In the genomic region with DNA sequence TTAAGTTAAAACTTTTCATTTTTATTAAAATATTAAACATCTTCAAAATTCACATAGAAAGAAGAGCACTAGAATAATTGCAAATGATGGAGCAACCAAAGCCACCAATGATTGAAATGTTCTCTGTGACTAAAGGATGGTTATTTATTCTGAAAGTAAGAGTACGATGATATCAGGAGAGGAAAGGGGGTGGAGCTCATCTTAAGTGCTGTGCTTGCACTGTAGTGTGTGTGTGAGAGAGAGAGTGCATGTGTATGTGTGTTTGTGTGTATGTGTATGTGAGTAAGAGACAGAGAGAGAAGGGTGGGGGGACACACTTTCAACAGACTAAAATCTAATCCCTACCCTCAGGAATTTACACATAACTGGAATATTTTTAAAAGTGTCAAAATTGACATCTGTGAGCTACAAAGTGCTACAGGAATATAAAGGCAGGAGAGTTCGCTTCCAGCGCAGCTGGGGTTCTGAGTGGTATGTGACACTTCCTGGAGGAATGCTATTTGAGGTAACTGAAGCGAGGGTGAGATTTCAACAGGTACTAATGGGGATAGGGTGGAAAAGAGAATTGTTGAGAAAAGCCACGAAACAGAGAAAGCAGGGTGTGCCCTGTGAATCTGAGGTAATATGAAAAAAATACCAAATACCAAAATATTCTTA, we compare ENCODE assay signal across 18 cellular contexts. TPM values are rescaled to one million over a fixed set of nuclear protein-coding genes. Genes with fewer than 3 reads are reported as not detected.
DNase-seq lines count a peak whose midpoint lies in the region; ATAC-seq and TF ChIP-seq lines count a peak whose summit lies in the region.
"Had no signal": no experiment of that assay in that cellular context is flagged by ENCODE, and none has a peak within 500 bp of the region (broad histone marks: within the 10 kb centered on the region; RNA-seq: fewer than 3 reads in every experiment).

No MANE protein-coding gene starts in this region.

- no peaks in the 10 kb centered on the region for H3K9me3 Mint-ChIP-seq in activated T-cell treated with anti-CD3 and anti-CD28 coated beads, Interleukin-2, amount 50 U/mL, for 72 hours
- no peaks in the 10 kb centered on the region for H3K9me3 Mint-ChIP-seq in activated CD4-positive, alpha-beta memory T cell treated with anti-CD3 and anti-CD28 coated beads, Interleukin-2, amount 10 ng/mL, durations not matched to agents 7 days and 5 days
- H3K9me3 Mint-ChIP-seq: central memory CD8-positive, alpha-beta T cell had no signal

- no peaks in the 10 kb centered on the region for H3K9me3 ChIP-seq in neural cell (ENCODE audit: low read length)

- TF ChIP-seq RAD21 in neural cell (conservative IDR thresholded peaks at IDR 0.05), result no peak

- peak overlapping the region; percentile 43 to 47 for H3K4me3 Mint-ChIP-seq in activated T-cell treated with anti-CD3 and anti-CD28 coated beads, Interleukin-2, amount 50 U/mL, for 72 hours
- H3K4me3 Mint-ChIP-seq in activated CD4-positive, alpha-beta memory T cell treated with anti-CD3 and anti-CD28 coated beads, Interleukin-2, amount 10 ng/mL, durations not matched to agents 7 days and 5 days, result peak overlapping the region; percentile 27
- H3K4me3 Mint-ChIP-seq: central memory CD8-positive, alpha-beta T cell had no signal

- no peaks in the 10 kb centered on the region for H3K9me2 ChIP-seq in neural cell (ENCODE audit: insufficient read depth, low read length)

- H3K27me3 ChIP-seq in neural cell (ENCODE audit: insufficient read depth, low read depth, low read length), result no peaks in the 10 kb centered on the region

- DNase-seq in activated T-cell treated with anti-CD3 and anti-CD28 coated beads, Interleukin-2, amount 50 U/mL, for 72 hours, result peak; percentile 62 to 63
- no peak for DNase-seq in activated T-cell treated with anti-CD3 and anti-CD28 coated beads, Interleukin-2, amount 50 U/mL, for 48 hours
- DNase-seq in activated CD4-positive, alpha-beta memory T cell treated with anti-CD3 and anti-CD28 coated beads, Interleukin-2, amount 10 ng/mL, durations not matched to agents 7 days and 5 days, result peak; percentile 31
- no peak for DNase-seq in inferior parietal cortex (ENCODE audit: extremely low spot score)
- DNase-seq: activated CD8-positive, alpha-beta memory T cell treated with anti-CD3 and anti-CD28 coated beads for 24 hours; effector memory CD4-positive, alpha-beta T cell; hippocampal formation; left colon; NCI-H1694; SHP77 treated with DMSO at 0.1 percent for 48 hours; small intestine; T-helper 9 cell had no signal

- H2AFZ ChIP-seq in neural cell (ENCODE audit: low read depth, low read length), result no peak overlapping the region
- H2AFZ ChIP-seq: parathyroid adenoma had no signal

- no peak overlapping the region for H3K9ac ChIP-seq in neural cell (ENCODE audit: low read length)
- H3K9ac ChIP-seq: parathyroid adenoma had no signal

- H3F3A ChIP-seq in neural cell (ENCODE audit: insufficient read depth, low read length, poor library complexity, severe bottlenecking), result no peaks in the 10 kb centered on the region

- H4K20me1 ChIP-seq in neural cell (ENCODE audit: insufficient read depth), result no peaks in the 10 kb centered on the region

- H3K36me3 ChIP-seq in neural cell (ENCODE audit: insufficient read depth, low read length), result no peaks in the 10 kb centered on the region

- CTCF ChIA-PET in activated CD4-positive, alpha-beta memory T cell treated with anti-CD3 and anti-CD28 coated beads, Interleukin-2, amount 10 ng/mL, durations not matched to agents 7 days and 5 days (lab: Charles Lee), result interaction anchor here (1.0 to 1.9 kb wide), 7 partner anchors 9 to 184 kb away, joined by 3 to 10 read pairs (median 3); a partner anchor contains a TSS

- H3K79me2 ChIP-seq in neural cell (replicated peaks; ENCODE audit: insufficient read depth, low read length), result no peaks in the 10 kb centered on the region
- H3K79me2 ChIP-seq: parathyroid adenoma had no signal

- no peak overlapping the region for H3K4me2 ChIP-seq in neural cell (ENCODE audit: low read length)

- ATAC-seq in activated T-cell treated with anti-CD3 and anti-CD28 coated beads, Interleukin-2, amount 50 U/mL, for 72 hours (replicated peaks in 1 of 2), result peak; percentile 64 to 72
- ATAC-seq in HG02610 (IDR thresholded peaks at IDR 0.05; ENCODE audit: unreplicated experiment) (peak; percentile 43), GM18858 (IDR thresholded peaks at IDR 0.05; ENCODE audit: unreplicated experiment) (no peak), HG02852 (IDR thresholded peaks at IDR 0.05; ENCODE audit: unreplicated experiment) (no peak)
- ATAC-seq: left colon had no signal

- TF ChIP-seq CTCF in neural cell (IDR thresholded peaks at IDR 0.05; ENCODE audit: poor library complexity, severe bottlenecking), result no peak

- POLR2A ChIA-PET in activated CD4-positive, alpha-beta memory T cell treated with anti-CD3 and anti-CD28 coated beads, Interleukin-2, amount 10 ng/mL, durations not matched to agents 7 days and 5 days (lab: Charles Lee), result interaction anchor here (0.9 to 17.3 kb wide), 10 partner anchors 8 to 205 kb away, joined by 3 to 431 read pairs (median 3); a partner anchor contains a TSS

- peaks cover 0 to 6% of the 10 kb centered on the region in 2 donors for H3K36me3 Mint-ChIP-seq in activated T-cell treated with anti-CD3 and anti-CD28 coated beads, Interleukin-2, amount 50 U/mL, for 72 hours (ENCODE audit: insufficient read depth in 2 of 2)
- peaks cover 20% of the 10 kb centered on the region for H3K36me3 Mint-ChIP-seq in activated CD4-positive, alpha-beta memory T cell treated with anti-CD3 and anti-CD28 coated beads, Interleukin-2, amount 10 ng/mL, durations not matched to agents 7 days and 5 days (ENCODE audit: low read depth)

- peak; percentile 37 for TF ChIP-seq EP300 in neural cell (conservative IDR thresholded peaks at IDR 0.05; ENCODE audit: poor library complexity, severe bottlenecking)

- peaks cover 99% of the 10 kb centered on the region for H3K4me1 Mint-ChIP-seq in activated T-cell treated with anti-CD3 and anti-CD28 coated beads, Interleukin-2, amount 50 U/mL, for 72 hours (ENCODE audit: low read depth)
- H3K4me1 Mint-ChIP-seq in activated CD4-positive, alpha-beta memory T cell treated with anti-CD3 and anti-CD28 coated beads, Interleukin-2, amount 10 ng/mL, durations not matched to agents 7 days and 5 days, result peaks cover 86% of the 10 kb centered on the region

- H3K27me3 Mint-ChIP-seq in activated T-cell treated with anti-CD3 and anti-CD28 coated beads, Interleukin-2, amount 50 U/mL, for 72 hours (ENCODE audit: low read depth), result no peaks in the 10 kb centered on the region
- H3K27me3 Mint-ChIP-seq in activated CD4-positive, alpha-beta memory T cell treated with anti-CD3 and anti-CD28 coated beads, Interleukin-2, amount 10 ng/mL, durations not matched to agents 7 days and 5 days, result no peaks in the 10 kb centered on the region
- H3K27me3 Mint-ChIP-seq: central memory CD8-positive, alpha-beta T cell had no signal

- no peak overlapping the region for H3K27ac ChIP-seq in neural cell (ENCODE audit: low read length)
- H3K27ac ChIP-seq: parathyroid adenoma had no signal

- H3K27ac Mint-ChIP-seq in activated T-cell treated with anti-CD3 and anti-CD28 coated beads, Interleukin-2, amount 50 U/mL, for 72 hours, result peak overlapping the region; percentile 40
- H3K27ac Mint-ChIP-seq in activated CD4-positive, alpha-beta memory T cell treated with anti-CD3 and anti-CD28 coated beads, Interleukin-2, amount 10 ng/mL, durations not matched to agents 7 days and 5 days, result peak overlapping the region; percentile 60

- no peak overlapping the region for H3K4me3 ChIP-seq in neural cell (ENCODE audit: low read length)

TF ChIP-seq in neural cell, 6 proteins besides CTCF, POLR2A, EP300 and RAD21:
- no peak for TF ChIP-seq MXI1 (conservative IDR thresholded peaks at IDR 0.05; ENCODE audit: poor library complexity, severe bottlenecking)
- TF ChIP-seq TAF1 (IDR thresholded peaks at IDR 0.05; ENCODE audit: low read depth), result no peak
- TF ChIP-seq, protein P1, sequence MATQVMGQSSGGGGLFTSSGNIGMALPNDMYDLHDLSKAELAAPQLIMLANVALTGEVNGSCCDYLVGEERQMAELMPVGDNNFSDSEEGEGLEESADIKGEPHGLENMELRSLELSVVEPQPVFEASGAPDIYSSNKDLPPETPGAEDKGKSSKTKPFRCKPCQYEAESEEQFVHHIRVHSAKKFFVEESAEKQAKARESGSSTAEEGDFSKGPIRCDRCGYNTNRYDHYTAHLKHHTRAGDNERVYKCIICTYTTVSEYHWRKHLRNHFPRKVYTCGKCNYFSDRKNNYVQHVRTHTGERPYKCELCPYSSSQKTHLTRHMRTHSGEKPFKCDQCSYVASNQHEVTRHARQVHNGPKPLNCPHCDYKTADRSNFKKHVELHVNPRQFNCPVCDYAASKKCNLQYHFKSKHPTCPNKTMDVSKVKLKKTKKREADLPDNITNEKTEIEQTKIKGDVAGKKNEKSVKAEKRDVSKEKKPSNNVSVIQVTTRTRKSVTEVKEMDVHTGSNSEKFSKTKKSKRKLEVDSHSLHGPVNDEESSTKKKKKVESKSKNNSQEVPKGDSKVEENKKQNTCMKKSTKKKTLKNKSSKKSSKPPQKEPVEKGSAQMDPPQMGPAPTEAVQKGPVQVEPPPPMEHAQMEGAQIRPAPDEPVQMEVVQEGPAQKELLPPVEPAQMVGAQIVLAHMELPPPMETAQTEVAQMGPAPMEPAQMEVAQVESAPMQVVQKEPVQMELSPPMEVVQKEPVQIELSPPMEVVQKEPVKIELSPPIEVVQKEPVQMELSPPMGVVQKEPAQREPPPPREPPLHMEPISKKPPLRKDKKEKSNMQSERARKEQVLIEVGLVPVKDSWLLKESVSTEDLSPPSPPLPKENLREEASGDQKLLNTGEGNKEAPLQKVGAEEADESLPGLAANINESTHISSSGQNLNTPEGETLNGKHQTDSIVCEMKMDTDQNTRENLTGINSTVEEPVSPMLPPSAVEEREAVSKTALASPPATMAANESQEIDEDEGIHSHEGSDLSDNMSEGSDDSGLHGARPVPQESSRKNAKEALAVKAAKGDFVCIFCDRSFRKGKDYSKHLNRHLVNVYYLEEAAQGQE (IDR thresholded peaks at IDR 0.05; ENCODE audit: borderline replicate concordance), result no peak
- TF ChIP-seq POLR2AphosphoS5 (IDR thresholded peaks at IDR 0.05), result no peak

RNA-seq across cellular contexts. Expression of a gene that starts 57.2 kb away (rescaled TPM):
- 10 to 100 TPM; 49.2 to 54.6 TPM for total RNA-seq in activated T-cell treated with anti-CD3 and anti-CD28 coated beads, Interleukin-2, amount 50 U/mL, for 72 hours
- total RNA-seq in activated CD4-positive, alpha-beta memory T cell treated with anti-CD3 and anti-CD28 coated beads, Interleukin-2, amount 10 ng/mL, durations not matched to agents 7 days and 5 days, result 10 to 100 TPM; 40.8 to 45.6 TPM
- polyA plus RNA-seq in neural cell, result 17.5 and 25.9 TPM in 2 replicates
- polyA minus RNA-seq in neural cell, result 25.6 and 26.9 TPM in 2 replicates

Comparison
In these comparisons a context has a peak if more than half of its experiments do, and no peak if none do; other contexts are left out.
1. DNase-seq: peak in activated T-cell treated with anti-CD3 and anti-CD28 coated beads, Interleukin-2, amount 50 U/mL, for 72 hours (2 of 2) and activated CD4-positive, alpha-beta memory T cell treated with anti-CD3 and anti-CD28 coated beads, Interleukin-2, amount 10 ng/mL, durations not matched to agents 7 days and 5 days (single experiment); none in activated T-cell treated with anti-CD3 and anti-CD28 coated beads, Interleukin-2, amount 50 U/mL, for 48 hours (0 of 2) and inferior parietal cortex (single experiment).
2. ATAC-seq: peak in activated T-cell treated with anti-CD3 and anti-CD28 coated beads, Interleukin-2, amount 50 U/mL, for 72 hours (2 of 2) and HG02610 (single experiment); none in GM18858 (single experiment) and HG02852 (single experiment).